12 cellular contexts compared by ENCODE assay signal in genomic region chr9:100204796-100205195, GRCh38.
"Had no signal": no experiment of that assay in that cellular context is flagged by ENCODE, and none has a peak within 500 bp of the region (broad histone marks: within the 10 kb centered on the region; RNA-seq: fewer than 3 reads in every experiment).

No MANE protein-coding gene starts in this region.

- H3K4me3 ChIP-seq: prostate gland, transverse colon had no signal

- H3K4me1 ChIP-seq: prostate gland, transverse colon had no signal

- H3K9me3 ChIP-seq: prostate gland, transverse colon had no signal

- H3K27me3 ChIP-seq: transverse colon had no signal

- H3K27ac ChIP-seq: prostate gland, transverse colon had no signal

- H3K36me3 ChIP-seq: prostate gland, transverse colon had no signal

- ATAC-seq: activated naive CD8-positive, alpha-beta T cell treated with anti-CD3 and anti-CD28 coated beads, Interleukin-2, amount 50 U/mL, for 24 hours; left ventricle myocardium superior; right cardiac atrium; stimulated activated naive CD8-positive, alpha-beta T cell treated with anti-CD3 and anti-CD28 coated beads, Interleukin-15, Interleukin-2, amounts not matched to agents 100 U/mL and 50 U/mL, for 24 hours had no signal

- DNase-seq: activated CD4-positive, alpha-beta T cell treated with anti-CD3 and anti-CD28 coated beads, Interleukin-2, amount 10 ng/mL, durations not matched to agents 7 days and 5 days; activated CD8-positive, alpha-beta memory T cell treated with anti-CD3 and anti-CD28 coated beads, Interleukin-2, amount 50 U/mL, for 48 hours; activated naive CD4-positive, alpha-beta T cell treated with Interleukin-2 at 50 U/mL for 16 hours; activated naive CD8-positive, alpha-beta T cell treated with anti-CD3 and anti-CD28 coated beads, Interleukin-2, amount 50 U/mL, for 24 hours; hippocampal formation; left ventricle myocardium superior; mesenchymal stem cell; right cardiac atrium; small intestine; stimulated activated naive CD8-positive, alpha-beta T cell treated with anti-CD3 and anti-CD28 coated beads, Interleukin-15, Interleukin-2, amounts not matched to agents 100 U/mL and 50 U/mL, for 24 hours; transverse colon had no signal
